Comparison of ENCODE assay signal across 11 cellular contexts in genomic region chr5:159175547-159175946, GRCh38. TPM values are rescaled to one million over a fixed set of nuclear protein-coding genes. Genes with fewer than 3 reads are reported as not detected.
DNase-seq lines count a peak whose midpoint lies in the region; ATAC-seq and TF ChIP-seq lines count a peak whose summit lies in the region.
"Had no signal": no experiment of that assay in that cellular context is flagged by ENCODE, and none has a peak within 500 bp of the region (broad histone marks: within the 10 kb centered on the region; RNA-seq: fewer than 3 reads in every experiment).

No MANE protein-coding gene starts in this region.

- no peak for ATAC-seq in stimulated activated memory B cell treated with anti-CD40 and anti-IgM and Interleukin-4, amounts not matched to agents 10 μg/mL and 1 μg/mL and 100 μg/mL, for 72 hours
- ATAC-seq in HG02981 (IDR thresholded peaks at IDR 0.05; ENCODE audit: unreplicated experiment): no peak
- ATAC-seq in HG03196 (IDR thresholded peaks at IDR 0.05; ENCODE audit: unreplicated experiment): no peak

- intact Hi-C loops in activated T-helper 2 cell treated with anti-CD3 and anti-CD28 coated beads, Interferon-gamma antibody, Interleukin-2, Interleukin-4, amounts not matched to agents 10 μg/mL and 5 μg/mL and 100 μg/mL, durations not matched to agents 14 hours and 24 hours and 36 hours (cut with micrococcal nuclease): loop anchor here (5.0 kb wide), 2 partner anchors 87 to 282 kb away; partner anchors contain the start of gene UBLCP1

- DNase-seq in NCI-H82 (lab: John Stamatoyannopoulos, UW): peak; percentile 29
- no peak for DNase-seq in NCI-H82 treated with DMSO at 0.1 percent for 48 hours (lab: John Stamatoyannopoulos, UW; ENCODE audit: unreplicated experiment)
- no peak for DNase-seq in activated T-helper 2 cell treated with anti-CD3 and anti-CD28 coated beads, Interferon-gamma antibody, Interleukin-2, Interleukin-4, amounts not matched to agents 10 μg/mL and 5 μg/mL and 100 μg/mL, durations not matched to agents 14 hours and 24 hours and 36 hours (ENCODE audit: low spot score)
- peak in 1 of 2 donors; percentile 62 for DNase-seq in cardiac muscle cell (ENCODE audit: low read depth in 1 of 2, low spot score in 1 of 2)
- no peak for DNase-seq in medulla oblongata (ENCODE audit: extremely low spot score)
- DNase-seq: activated CD8-positive, alpha-beta memory T cell treated with anti-CD3 and anti-CD28 coated beads, Interleukin-2, amount 50 U/mL, for 4 hours; NCI-H2227 treated with DMSO at 0.1 percent for 48 hours had no signal

- H3K9me3 ChIP-seq in cardiac muscle cell (ENCODE audit: low read depth): no peaks in the 10 kb centered on the region

- H3K4me3 Mint-ChIP-seq in activated T-helper 2 cell treated with anti-CD3 and anti-CD28 coated beads, Interferon-gamma antibody, Interleukin-2, Interleukin-4, amounts not matched to agents 10 μg/mL and 5 μg/mL and 100 μg/mL, durations not matched to agents 14 hours and 24 hours and 36 hours (ENCODE audit: low read depth): peak overlapping the region; percentile 23
- no peak overlapping the region for H3K4me3 Mint-ChIP-seq in stimulated activated memory B cell treated with anti-CD40 and anti-IgM and Interleukin-4, amounts not matched to agents 10 μg/mL and 1 μg/mL and 100 μg/mL, for 72 hours

- no peaks in the 10 kb centered on the region for H3K27me3 Mint-ChIP-seq in activated T-helper 2 cell treated with anti-CD3 and anti-CD28 coated beads, Interferon-gamma antibody, Interleukin-2, Interleukin-4, amounts not matched to agents 10 μg/mL and 5 μg/mL and 100 μg/mL, durations not matched to agents 14 hours and 24 hours and 36 hours (ENCODE audit: low read depth)
- no peaks in the 10 kb centered on the region for H3K27me3 Mint-ChIP-seq in stimulated activated memory B cell treated with anti-CD40 and anti-IgM and Interleukin-4, amounts not matched to agents 10 μg/mL and 1 μg/mL and 100 μg/mL, for 72 hours

- H3K27ac Mint-ChIP-seq in activated T-helper 2 cell treated with anti-CD3 and anti-CD28 coated beads, Interferon-gamma antibody, Interleukin-2, Interleukin-4, amounts not matched to agents 10 μg/mL and 5 μg/mL and 100 μg/mL, durations not matched to agents 14 hours and 24 hours and 36 hours: peak overlapping the region; percentile 77
- H3K27ac Mint-ChIP-seq in stimulated activated memory B cell treated with anti-CD40 and anti-IgM and Interleukin-4, amounts not matched to agents 10 μg/mL and 1 μg/mL and 100 μg/mL, for 72 hours: peak overlapping the region; percentile 44

- peak overlapping the region; percentile 71 for H3K27ac ChIP-seq in cardiac muscle cell
- H3K27ac ChIP-seq: SK-N-MC had no signal

- H3K4me1 Mint-ChIP-seq in activated T-helper 2 cell treated with anti-CD3 and anti-CD28 coated beads, Interferon-gamma antibody, Interleukin-2, Interleukin-4, amounts not matched to agents 10 μg/mL and 5 μg/mL and 100 μg/mL, durations not matched to agents 14 hours and 24 hours and 36 hours (ENCODE audit: low read depth): peaks cover 51% of the 10 kb centered on the region
- H3K4me1 Mint-ChIP-seq in stimulated activated memory B cell treated with anti-CD40 and anti-IgM and Interleukin-4, amounts not matched to agents 10 μg/mL and 1 μg/mL and 100 μg/mL, for 72 hours: peaks cover 33% of the 10 kb centered on the region

- H3K4me3 ChIP-seq in cardiac muscle cell: no peak overlapping the region
- H3K4me3 ChIP-seq: SK-N-MC had no signal

- H3K27me3 ChIP-seq in cardiac muscle cell: no peaks in the 10 kb centered on the region

- no peaks in the 10 kb centered on the region for H3K9me3 Mint-ChIP-seq in activated T-helper 2 cell treated with anti-CD3 and anti-CD28 coated beads, Interferon-gamma antibody, Interleukin-2, Interleukin-4, amounts not matched to agents 10 μg/mL and 5 μg/mL and 100 μg/mL, durations not matched to agents 14 hours and 24 hours and 36 hours
- no peaks in the 10 kb centered on the region for H3K9me3 Mint-ChIP-seq in stimulated activated memory B cell treated with anti-CD40 and anti-IgM and Interleukin-4, amounts not matched to agents 10 μg/mL and 1 μg/mL and 100 μg/mL, for 72 hours

- TF ChIP-seq CTCF in cardiac muscle cell (IDR thresholded peaks at IDR 0.05; ENCODE audit: low read depth, low read length): no peak

- peaks cover 69% of the 10 kb centered on the region for H3K36me3 Mint-ChIP-seq in activated T-helper 2 cell treated with anti-CD3 and anti-CD28 coated beads, Interferon-gamma antibody, Interleukin-2, Interleukin-4, amounts not matched to agents 10 μg/mL and 5 μg/mL and 100 μg/mL, durations not matched to agents 14 hours and 24 hours and 36 hours (ENCODE audit: low read depth)
- peaks cover 22% of the 10 kb centered on the region for H3K36me3 Mint-ChIP-seq in stimulated activated memory B cell treated with anti-CD40 and anti-IgM and Interleukin-4, amounts not matched to agents 10 μg/mL and 1 μg/mL and 100 μg/mL, for 72 hours

- H3K4me1 ChIP-seq in cardiac muscle cell (ENCODE audit: low read depth): peaks cover 18% of the 10 kb centered on the region

- peaks cover 7% of the 10 kb centered on the region for H3K36me3 ChIP-seq in cardiac muscle cell

RNA-seq across cellular contexts. Expression of gene RNF145, which starts 33.8 kb away (rescaled TPM):
- total RNA-seq in activated T-helper 2 cell treated with anti-CD3 and anti-CD28 coated beads, Interferon-gamma antibody, Interleukin-2, Interleukin-4, amounts not matched to agents 10 μg/mL and 5 μg/mL and 100 μg/mL, durations not matched to agents 14 hours and 24 hours and 36 hours: 113 and 124 TPM in 2 replicates
- 38.7 and 46.9 TPM in 2 replicates for total RNA-seq in cardiac muscle cell
- 12.7 and 17.1 TPM in 2 replicates for polyA plus RNA-seq in cardiac muscle cell
